25 cellular contexts compared by ENCODE assay signal in genomic region chr5:39478851-39479250, GRCh38. TPM values are rescaled to one million over a fixed set of nuclear protein-coding genes. Genes with fewer than 3 reads are reported as not detected.
"Had no signal": no experiment of that assay in that cellular context is flagged by ENCODE, and none has a peak within 500 bp of the region (broad histone marks: within the 10 kb centered on the region; RNA-seq: fewer than 3 reads in every experiment).

No MANE protein-coding gene starts in this region.

- FAIRE-seq: keratinocyte had no signal

- ATAC-seq: body of pancreas; gastroesophageal sphincter; naive thymus-derived CD4-positive, alpha-beta T cell; stimulated activated memory B cell treated with anti-CD40 and anti-IgM and Interleukin-4, amounts not matched to agents 10 μg/mL and 1 μg/mL and 100 μg/mL, for 72 hours; stimulated activated naive CD8-positive, alpha-beta T cell treated with anti-CD3 and anti-CD28 coated beads, Interleukin-15, amount 100 ng/mL, for 72 hours had no signal

- DNase-seq: activated B cell treated with CpG ODN at 0.5 μM for 24 hours; activated effector memory CD4-positive, alpha-beta T cell treated with Interleukin-2 at 50 U/mL for 16 hours; activated naive CD4-positive, alpha-beta T cell treated with Interleukin-2 at 50 U/mL for 16 hours; anterior cingulate cortex; body of pancreas; effector CD8-positive, alpha-beta T cell; esophagus squamous epithelium; midbrain; naive thymus-derived CD4-positive, alpha-beta T cell; occipital lobe; stimulated activated CD4-positive, alpha-beta T cell treated with anti-CD3 and anti-CD28 coated beads, Interleukin-1b, Interleukin-23, amount 100 ng/mL, for 48 hours; stimulated activated CD4-positive, alpha-beta T cell treated with anti-CD3 and anti-CD28 coated beads, Interleukin-4, amount 100 ng/mL, for 4 hours; stimulated activated CD8-positive, alpha-beta memory T cell treated with anti-CD3 and anti-CD28 coated beads, Interleukin-4, amount 100 ng/mL, for 48 hours; stimulated activated naive CD8-positive, alpha-beta T cell treated with anti-CD3 and anti-CD28 coated beads, Interleukin-15, amount 100 ng/mL, for 72 hours; substantia nigra; T-helper 1 cell had no signal

- H3K4me3 ChIP-seq: body of pancreas, esophagus squamous epithelium, gastroesophageal sphincter, hepatocyte, neural progenitor cell, right atrium auricular region, smooth muscle cell, vagina had no signal

- H2AFZ ChIP-seq: hepatocyte, neural progenitor cell had no signal

- H3K4me2 ChIP-seq: hepatocyte, neural progenitor cell, smooth muscle cell had no signal

- H3K27ac ChIP-seq: epithelial cell of prostate, esophagus squamous epithelium, gastroesophageal sphincter, hepatocyte, neural progenitor cell, right atrium auricular region, vagina had no signal

- H3K4me1 ChIP-seq: body of pancreas, right atrium auricular region, vagina had no signal

- H3K9me3 ChIP-seq: body of pancreas, esophagus squamous epithelium, gastroesophageal sphincter, right atrium auricular region, vagina had no signal

- H3K9ac ChIP-seq: neural progenitor cell had no signal

- H3K27me3 ChIP-seq: body of pancreas, esophagus squamous epithelium, gastroesophageal sphincter, hepatocyte, neural progenitor cell, right atrium auricular region, vagina had no signal

- H3K36me3 ChIP-seq: esophagus squamous epithelium, gastroesophageal sphincter, neural progenitor cell, right atrium auricular region, vagina had no signal

RNA-seq across cellular contexts. Expression of gene DAB2, which starts 54.1 kb away (rescaled TPM):
- total RNA-seq: activated B cell treated with CpG ODN at 0.5 μM for 24 hours had no signal
- polyA plus RNA-seq: naive thymus-derived CD4-positive, alpha-beta T cell had no signal
